15 cellular contexts compared by ENCODE assay signal in the genomic region with DNA sequence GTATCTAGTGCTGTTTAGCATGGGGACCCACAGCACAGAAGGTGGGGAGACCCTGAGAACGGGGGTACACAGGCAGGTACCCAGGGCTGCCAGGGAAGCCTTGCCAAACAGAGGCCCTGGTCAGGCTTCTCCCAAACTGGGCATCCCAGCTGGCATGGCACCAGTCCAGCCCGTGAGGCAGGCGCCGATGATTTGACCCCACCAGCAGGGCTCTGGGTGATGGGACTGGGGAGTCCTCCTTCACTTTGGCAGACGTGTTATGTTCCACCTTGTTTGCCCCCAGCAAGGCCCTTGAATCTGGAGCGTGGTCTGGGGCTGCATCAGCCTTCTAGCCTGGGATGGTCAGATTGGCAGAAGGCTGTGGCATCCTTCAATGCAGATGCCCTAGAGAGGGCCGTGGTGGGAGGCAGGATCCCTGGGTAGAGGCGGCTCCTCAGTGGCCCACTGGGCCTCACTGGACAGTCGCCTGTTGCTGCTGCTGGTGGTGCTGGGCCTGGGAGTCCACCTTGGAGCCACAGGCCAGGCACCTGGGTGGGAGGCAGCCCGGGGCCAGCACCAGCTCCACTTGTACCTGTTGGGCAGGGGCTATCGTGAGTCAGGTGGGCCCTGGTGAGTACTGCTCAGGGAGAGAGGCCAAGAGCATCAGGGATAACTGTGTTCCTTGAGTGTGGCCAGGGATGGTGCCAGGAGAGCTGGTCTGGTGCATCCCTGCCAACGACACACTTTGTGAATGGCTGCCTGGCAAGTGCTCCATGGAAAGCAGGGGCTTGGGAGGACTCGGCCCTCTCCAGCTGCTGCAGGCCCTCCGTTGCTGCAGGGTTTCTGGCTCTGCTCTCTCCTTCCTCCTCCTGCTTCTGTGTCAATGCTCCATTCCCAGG. TPM values are rescaled to one million over a fixed set of nuclear protein-coding genes. Genes with fewer than 3 reads are reported as not detected.
A peak's percentile ranks its signal among the peaks of the same experiment; 100 is the strongest.
DNase-seq lines count a peak whose midpoint lies in the region; ATAC-seq and TF ChIP-seq lines count a peak whose summit lies in the region.
"Had no signal": no experiment of that assay in that cellular context is flagged by ENCODE, and none has a peak within 500 bp of the region (broad histone marks: within the 10 kb centered on the region; RNA-seq: fewer than 3 reads in every experiment).

No MANE protein-coding gene starts in this region.

- H3K4ac ChIP-seq in IMR-90 (ENCODE audit: low read depth, low read length): no peak overlapping the region
- H3K4ac ChIP-seq in mesenchymal stem cell (ENCODE audit: low read depth in 1 of 2, low read length in 2 of 2): no peak overlapping the region

- TF ChIP-seq POLR2A in IMR-90 (IDR thresholded peaks at IDR 0.05; ENCODE audit: low read depth, low read length): no peak

- H3K9ac ChIP-seq in IMR-90 (ENCODE audit: low read depth, low read length) (no peak overlapping the region), mesenchymal stem cell (ENCODE audit: low read length) (no peak overlapping the region)

- peaks cover 99% of the 10 kb centered on the region for H3K4me1 ChIP-seq in CD4-positive, CD25-positive, alpha-beta regulatory T cell (ENCODE audit: control insufficient read depth, insufficient read depth, low read length, poor library complexity, severe bottlenecking)
- peaks cover 12% of the 10 kb centered on the region for H3K4me1 ChIP-seq in IMR-90 (ENCODE audit: control insufficient read depth, insufficient read depth, low read length)
- H3K4me1 ChIP-seq in mesenchymal stem cell (ENCODE audit: control insufficient read depth, insufficient read depth, low read depth, low read length): peaks cover 45% of the 10 kb centered on the region
- H3K4me1 ChIP-seq: pancreas had no signal

- no peaks in the 10 kb centered on the region; the same call in 1 of the 2 replicates for H4K20me1 ChIP-seq in IMR-90 (ENCODE audit: insufficient read depth, low read length)

- no peak overlapping the region for H2BK12ac ChIP-seq in mesenchymal stem cell (ENCODE audit: low read length in 2 of 2)

- H3K4me1 Mint-ChIP-seq in CD4-positive, CD25-positive, alpha-beta regulatory T cell: peaks cover 6 to 94% (median 51%) of the 10 kb centered on the region in 4 donors
- peaks cover 28% of the 10 kb centered on the region for H3K4me1 Mint-ChIP-seq in mesothelial cell of epicardium

- H3K27me3 Mint-ChIP-seq in CD4-positive, CD25-positive, alpha-beta regulatory T cell: peaks cover 4% of the 10 kb centered on the region
- H3K27me3 Mint-ChIP-seq in mesothelial cell of epicardium (ENCODE audit: low read depth): peaks cover 13% of the 10 kb centered on the region

- no peak for ATAC-seq in CD4-positive, CD25-positive, alpha-beta regulatory T cell (ENCODE audit: low read depth in 2 of 2)
- ATAC-seq in IMR-90 (ENCODE audit: low read depth): no peak
- no peak for ATAC-seq in activated naive CD4-positive, alpha-beta T cell treated with anti-CD3 and anti-CD28 coated beads, Interleukin-2, amount 50 U/mL, for 72 hours

- intact Hi-C loops in IMR-90 (cut with micrococcal nuclease): no loop called here

- H2BK120ac ChIP-seq in IMR-90 (ENCODE audit: low read depth, low read length) (no peak overlapping the region), mesenchymal stem cell (ENCODE audit: low read depth, low read length) (no peak overlapping the region)

- H3K4me2 ChIP-seq in IMR-90 (ENCODE audit: low read depth, low read length) (no peak overlapping the region), mesenchymal stem cell (ENCODE audit: low read length, poor library complexity, severe bottlenecking) (no peak overlapping the region)

- H2BK15ac ChIP-seq in IMR-90 (ENCODE audit: low read depth, low read length) (0 out of 3 replicates have a peak overlapping the region, but pooled peaks have one; percentile 10), mesenchymal stem cell (ENCODE audit: low read depth, poor library complexity, severe bottlenecking) (no peak overlapping the region)

- H2AK5ac ChIP-seq in IMR-90 (ENCODE audit: low read depth, low read length): no peak overlapping the region; the same call in 1 of the 2 replicates
- H2AK5ac ChIP-seq in mesenchymal stem cell (ENCODE audit: low read length, severe bottlenecking): no peak overlapping the region

- POLR2A ChIA-PET in IMR-90 (lab: Charles Lee; ENCODE audit: unreplicated experiment): no interaction called here

- peak overlapping the region; percentile 91 to 98 (median 96) for H3K4me3 Mint-ChIP-seq in CD4-positive, CD25-positive, alpha-beta regulatory T cell
- no peak overlapping the region for H3K4me3 Mint-ChIP-seq in mesothelial cell of epicardium

- no peak for TF ChIP-seq RAD21 in IMR-90 (IDR thresholded peaks at IDR 0.05; ENCODE audit: low read length)

- peaks cover 11% of the 10 kb centered on the region for H3K36me3 Mint-ChIP-seq in CD4-positive, CD25-positive, alpha-beta regulatory T cell
- H3K36me3 Mint-ChIP-seq in activated naive CD4-positive, alpha-beta T cell treated with anti-CD3 and anti-CD28 coated beads, Interleukin-2, amount 50 U/mL, for 72 hours: peaks cover 11 to 24% of the 10 kb centered on the region in 2 donors
- no peaks in the 10 kb centered on the region for H3K36me3 Mint-ChIP-seq in mesothelial cell of epicardium

- H3K56ac ChIP-seq in IMR-90 (ENCODE audit: extremely low read depth, insufficient read depth, low read length): no peak overlapping the region

- H3K27ac Mint-ChIP-seq in CD4-positive, CD25-positive, alpha-beta regulatory T cell: peak overlapping the region; percentile 85 to 92 (median 86)
- peak overlapping the region; percentile 91 to 96 for H3K27ac Mint-ChIP-seq in activated naive CD4-positive, alpha-beta T cell treated with anti-CD3 and anti-CD28 coated beads, Interleukin-2, amount 50 U/mL, for 72 hours
- H3K27ac Mint-ChIP-seq in mesothelial cell of epicardium: peak overlapping the region; percentile 21

- TF ChIP-seq CTCF in IMR-90 (conservative IDR thresholded peaks at IDR 0.05; ENCODE audit: low read depth, low read length) (no peak), mesothelial cell of epicardium (IDR thresholded peaks at IDR 0.05; ENCODE audit: unreplicated experiment) (no peak), GM13976 (IDR thresholded peaks at IDR 0.05; ENCODE audit: borderline replicate concordance, control extremely low read depth, extremely low read depth, insufficient read depth, missing control alignments) (no peak)

- no peak overlapping the region for H4K91ac ChIP-seq in IMR-90 (ENCODE audit: insufficient read depth, low read depth, low read length)
- no peak overlapping the region for H4K91ac ChIP-seq in mesenchymal stem cell (ENCODE audit: low read length)

- H2AK9ac ChIP-seq in IMR-90 (replicated peaks; ENCODE audit: low read depth, low read length, poor library complexity): peak overlapping the region; percentile 61

- no peak overlapping the region for H2BK20ac ChIP-seq in IMR-90 (ENCODE audit: low read depth, low read length)

- no peak overlapping the region for H4K5ac ChIP-seq in IMR-90 (ENCODE audit: low read depth, low read length)

- H3K9me3 ChIP-seq in CD4-positive, CD25-positive, alpha-beta regulatory T cell (ENCODE audit: control insufficient read depth in 2 of 2, low read length in 2 of 2): no peaks in the 10 kb centered on the region
- H3K9me3 ChIP-seq in IMR-90 (ENCODE audit: control insufficient read depth, insufficient read depth, low read length) (no peaks in the 10 kb centered on the region), mesenchymal stem cell (ENCODE audit: control insufficient read depth, low read length) (no peaks in the 10 kb centered on the region)
- H3K9me3 ChIP-seq: pancreas had no signal

- H3K4me3 ChIP-seq in CD4-positive, CD25-positive, alpha-beta regulatory T cell (ENCODE audit: low read depth, low read length): peak overlapping the region; percentile 98
- no peak overlapping the region for H3K4me3 ChIP-seq in IMR-90 (ENCODE audit: insufficient read depth, low read depth, low read length)
- no peak overlapping the region for H3K4me3 ChIP-seq in mesenchymal stem cell (ENCODE audit: insufficient read depth in 1 of 2, low read depth in 1 of 2, low read length in 2 of 2)
- H3K4me3 ChIP-seq: lung, pancreas had no signal

- no peak overlapping the region for H2BK5ac ChIP-seq in IMR-90 (ENCODE audit: low read depth, low read length, poor library complexity, severe bottlenecking)
- H2BK5ac ChIP-seq in mesenchymal stem cell (ENCODE audit: low read depth, low read length, poor library complexity, severe bottlenecking): no peak overlapping the region

- dilution Hi-C loops in IMR-90 (cut with HindIII; ENCODE audit: low sequenced_read_pairs, unreplicated experiment): no loop called here

- no peaks in the 10 kb centered on the region for H3K79me1 ChIP-seq in IMR-90 (ENCODE audit: low read depth in 1 of 2, low read length in 2 of 2)
- no peaks in the 10 kb centered on the region for H3K79me1 ChIP-seq in mesenchymal stem cell (replicated peaks; ENCODE audit: low read length, poor library complexity, severe bottlenecking)

- H3K23ac ChIP-seq in IMR-90 (ENCODE audit: low read depth, low read length) (no peak overlapping the region), mesenchymal stem cell (ENCODE audit: low read length in 2 of 2) (no peak overlapping the region)

- no TSS peak for BruUV-seq in IMR-90 (replicated peaks; lab: Mats Ljungman, UMichigan)

- WGBS in IMR-90 (ENCODE audit: extremely low coverage in 2 of 2, insufficient read length in 1 of 2), 2 experiments: 95% methylated on average over 9 of the region's 14 CpGs; no CpG with 5 or more reads in 1 of the 2 experiments
- 95% methylated on average over 14 of the region's 14 CpGs for WGBS in mesenchymal stem cell

- H3K36me3 ChIP-seq in CD4-positive, CD25-positive, alpha-beta regulatory T cell (ENCODE audit: control insufficient read depth, insufficient read depth, low read length): peaks cover 9% of the 10 kb centered on the region
- no peaks in the 10 kb centered on the region for H3K36me3 ChIP-seq in IMR-90 (ENCODE audit: control insufficient read depth, insufficient read depth, low read length)
- no peaks in the 10 kb centered on the region for H3K36me3 ChIP-seq in mesenchymal stem cell (ENCODE audit: control insufficient read depth in 1 of 2, insufficient read depth in 2 of 2, low read depth in 1 of 2, low read length in 2 of 2)
- H3K36me3 ChIP-seq: pancreas had no signal

- no peak for DNase-seq in CD4-positive, CD25-positive, alpha-beta regulatory T cell
- no peak for DNase-seq in IMR-90
- no peak for DNase-seq in activated naive CD4-positive, alpha-beta T cell treated with anti-CD3 and anti-CD28 coated beads, Interleukin-2, amount 50 U/mL, for 72 hours (ENCODE audit: low spot score in 2 of 2)
- no peak for DNase-seq in mesothelial cell of epicardium (ENCODE audit: low spot score in 2 of 2, unreplicated experiment in 2 of 2)
- no peak for DNase-seq in GM13976 (ENCODE audit: low spot score)
- DNase-seq in dedifferentiated amniotic fluid mesenchymal stem cell (ENCODE audit: extremely low spot score): no peak
- no peak for DNase-seq in RPMI8226
- DNase-seq in mesenchymal stem cell: no peak
- DNase-seq: activated CD8-positive, alpha-beta memory T cell treated with anti-CD3 and anti-CD28 coated beads for 24 hours; NCI-H1417; NCI-H748 treated with DMSO at 0.1 percent for 48 hours; stimulated activated CD4-positive, alpha-beta T cell treated with anti-CD3 and anti-CD28 coated beads, Interleukin-1b, Interleukin-23, amount 100 ng/mL, for 48 hours; stimulated activated naive CD4-positive, alpha-beta T cell had no signal

- H4K8ac ChIP-seq in IMR-90 (ENCODE audit: low read depth in 2 of 2, low read length in 2 of 2) (no peak overlapping the region), mesenchymal stem cell (ENCODE audit: low read length) (no peak overlapping the region)

- CTCF ChIA-PET in IMR-90 (lab: Yijun Ruan, JAX): no interaction called here

- peaks cover 2% of the 10 kb centered on the region; the same call in 1 of the 2 replicates for H3K9me1 ChIP-seq in IMR-90 (ENCODE audit: insufficient read depth, low read length)

- H3K14ac ChIP-seq in IMR-90 (replicated peaks; ENCODE audit: low read depth, low read length) (no peak overlapping the region), mesenchymal stem cell (ENCODE audit: low read length in 2 of 2) (no peak overlapping the region)

- H3K9me3 Mint-ChIP-seq in CD4-positive, CD25-positive, alpha-beta regulatory T cell: no peaks in the 10 kb centered on the region
- H3K9me3 Mint-ChIP-seq in activated naive CD4-positive, alpha-beta T cell treated with anti-CD3 and anti-CD28 coated beads, Interleukin-2, amount 50 U/mL, for 72 hours: no peaks in the 10 kb centered on the region
- no peaks in the 10 kb centered on the region for H3K9me3 Mint-ChIP-seq in mesothelial cell of epicardium

- in situ Hi-C loops in IMR-90 (cut with MboI; ENCODE audit: low sequenced_read_pairs) (no loop called here), GM13976 (cut with MboI; ENCODE audit: low sequenced_read_pairs, unreplicated experiment) (no loop called here)

- H2AFZ ChIP-seq in IMR-90 (replicated peaks; ENCODE audit: low read length, poor library complexity): peak overlapping the region; percentile 33
- no peak overlapping the region for H2AFZ ChIP-seq in mesenchymal stem cell (ENCODE audit: low read depth, low read length)

- H3K18ac ChIP-seq in IMR-90 (ENCODE audit: low read depth, low read length) (no peak overlapping the region), mesenchymal stem cell (ENCODE audit: low read depth in 1 of 2, low read length in 2 of 2) (no peak overlapping the region)

- no peaks in the 10 kb centered on the region for H3K27me3 ChIP-seq in CD4-positive, CD25-positive, alpha-beta regulatory T cell (ENCODE audit: control insufficient read depth, insufficient read depth, low read length)
- H3K27me3 ChIP-seq in IMR-90 (ENCODE audit: control insufficient read depth, insufficient read depth, low read length): peaks cover 15% of the 10 kb centered on the region
- peaks cover 0 to 12% of the 10 kb centered on the region in 2 experiments for H3K27me3 ChIP-seq in mesenchymal stem cell (ENCODE audit: control insufficient read depth in 1 of 2, insufficient read depth in 1 of 2, low read length in 2 of 2)
- H3K27me3 ChIP-seq: pancreas had no signal

- peak overlapping the region; percentile 97 for H3K27ac ChIP-seq in CD4-positive, CD25-positive, alpha-beta regulatory T cell (ENCODE audit: insufficient read depth, low read length, poor library complexity, severe bottlenecking)
- H3K27ac ChIP-seq in IMR-90 (ENCODE audit: insufficient read depth, low read length) (no peak overlapping the region), mesenchymal stem cell (ENCODE audit: low read length, poor library complexity, severe bottlenecking) (no peak overlapping the region)
- H3K27ac ChIP-seq: pancreas had no signal

RNA-seq across cellular contexts. Expression of gene ADORA2A, which starts 3.3 kb away (rescaled TPM):
- 31.2 TPM for total RNA-seq in CD4-positive, CD25-positive, alpha-beta regulatory T cell
- 100 to 1,000 TPM in 1 of 4 donors, 10 to 100 TPM in 3; 88.4 to 101 (median 94.5) TPM for polyA plus RNA-seq in CD4-positive, CD25-positive, alpha-beta regulatory T cell
- 0.28 and 0.36 TPM in 2 replicates for total RNA-seq in IMR-90 (2012; rRNA removed)
- 0.76 and 1.1 TPM in 2 replicates for polyA plus RNA-seq in IMR-90 (2012; rRNA removed)
- polyA plus RNA-seq in IMR-90 (2012; cell fraction: cytosol; rRNA removed): 1.3 and 1.6 TPM in 2 replicates
- polyA plus RNA-seq in IMR-90 (2012; cell fraction: nucleus; rRNA removed; ENCODE audit: low replicate concordance): 2.9 and 7.6 TPM in 2 replicates
- 10 to 100 TPM; 33.8 to 34.4 TPM for total RNA-seq in activated naive CD4-positive, alpha-beta T cell treated with anti-CD3 and anti-CD28 coated beads, Interleukin-2, amount 50 U/mL, for 72 hours
- total RNA-seq in mesothelial cell of epicardium: 8.3 to 10.8 TPM (median 9.4 TPM) in 3 replicates
- polyA plus RNA-seq in mesenchymal stem cell (2013, experiment 1 of 2): 1.0 TPM
- polyA plus RNA-seq in mesenchymal stem cell (2013, experiment 2 of 2): 1.1 TPM

Comparison
In these comparisons a context has a peak if more than half of its experiments do, and no peak if none do; other contexts are left out.
1. H3K27ac Mint-ChIP-seq: peak in every context shown above with its lines; median percentile 94 in activated naive CD4-positive, alpha-beta T cell treated with anti-CD3 and anti-CD28 coated beads, Interleukin-2, amount 50 U/mL, for 72 hours; 86 in CD4-positive, CD25-positive, alpha-beta regulatory T cell; 21 in mesothelial cell of epicardium.